In genomic region chr1:234852659-234853058, GRCh38 we compare ENCODE assay signal across 16 cellular contexts.
"Had no signal": no experiment of that assay in that cellular context is flagged by ENCODE, and none has a peak within 500 bp of the region (broad histone marks: within the 10 kb centered on the region; RNA-seq: fewer than 3 reads in every experiment).

No MANE protein-coding gene starts in this region.

- DNase-seq: activated B cell treated with CpG ODN at 0.5 μM for 24 hours; activated CD4-positive, alpha-beta memory T cell treated with anti-CD3 and anti-CD28 coated beads, Interleukin-2, amount 10 ng/mL, durations not matched to agents 7 days and 5 days; activated CD4-positive, alpha-beta T cell treated with anti-CD3 and anti-CD28 coated beads for 48 hours; activated CD8-positive, alpha-beta memory T cell treated with anti-CD3 and anti-CD28 coated beads, Interleukin-2, amount 10 ng/mL, durations not matched to agents 7 days and 5 days; dermis blood vessel endothelial cell; effector memory CD4-positive, alpha-beta T cell; foreskin fibroblast; hippocampal formation; nucleus accumbens; spleen; stimulated activated CD4-positive, alpha-beta T cell treated with anti-CD3 and anti-CD28 coated beads, Interleukin-4, amount 100 ng/mL, for 4 hours; stimulated activated naive B cell treated with anti-CD40 and anti-IgM and Interleukin-4, amounts not matched to agents 10 μg/mL and 1 μg/mL and 100 μg/mL, for 72 hours had no signal

- H3K36me3 ChIP-seq: spleen had no signal

- H3K27me3 Mint-ChIP-seq: activated B cell treated with CpG ODN at 0.5 μM for 24 hours; activated CD4-positive, alpha-beta memory T cell treated with anti-CD3 and anti-CD28 coated beads, Interleukin-2, amount 10 ng/mL, durations not matched to agents 7 days and 5 days; activated CD8-positive, alpha-beta memory T cell treated with anti-CD3 and anti-CD28 coated beads, Interleukin-2, amount 10 ng/mL, durations not matched to agents 7 days and 5 days; activated naive CD8-positive, alpha-beta T cell; natural killer cell treated with Interleukin-12 subunit alpha and Interleukin-12 subunit beta and Interleukin-15 and Interleukin-18, amount 100 ng/mL, for 72 hours; stimulated activated naive B cell treated with anti-CD40 and anti-IgM and Interleukin-4, amounts not matched to agents 10 μg/mL and 1 μg/mL and 100 μg/mL, for 72 hours had no signal

- H3K27ac Mint-ChIP-seq: activated B cell treated with CpG ODN at 0.5 μM for 24 hours; activated CD4-positive, alpha-beta memory T cell treated with anti-CD3 and anti-CD28 coated beads, Interleukin-2, amount 10 ng/mL, durations not matched to agents 7 days and 5 days; activated CD8-positive, alpha-beta memory T cell treated with anti-CD3 and anti-CD28 coated beads, Interleukin-2, amount 10 ng/mL, durations not matched to agents 7 days and 5 days; mesothelial cell of epicardium had no signal

- H3K9me3 ChIP-seq: spleen had no signal

- H3K9me3 Mint-ChIP-seq: activated B cell treated with CpG ODN at 0.5 μM for 24 hours; activated CD4-positive, alpha-beta memory T cell treated with anti-CD3 and anti-CD28 coated beads, Interleukin-2, amount 10 ng/mL, durations not matched to agents 7 days and 5 days; mesothelial cell of epicardium; stimulated activated naive B cell treated with anti-CD40 and anti-IgM and Interleukin-4, amounts not matched to agents 10 μg/mL and 1 μg/mL and 100 μg/mL, for 72 hours had no signal

- H3K36me3 Mint-ChIP-seq: activated naive CD8-positive, alpha-beta T cell; mesothelial cell of epicardium; stimulated activated naive B cell treated with anti-CD40 and anti-IgM and Interleukin-4, amounts not matched to agents 10 μg/mL and 1 μg/mL and 100 μg/mL, for 72 hours had no signal

- H3K27me3 ChIP-seq: spleen had no signal

- H3K4me3 ChIP-seq: lung, spleen had no signal

- H3K4me3 Mint-ChIP-seq: activated B cell treated with CpG ODN at 0.5 μM for 24 hours; activated CD4-positive, alpha-beta memory T cell treated with anti-CD3 and anti-CD28 coated beads, Interleukin-2, amount 10 ng/mL, durations not matched to agents 7 days and 5 days; activated CD8-positive, alpha-beta memory T cell treated with anti-CD3 and anti-CD28 coated beads, Interleukin-2, amount 10 ng/mL, durations not matched to agents 7 days and 5 days; activated naive CD8-positive, alpha-beta T cell; mesothelial cell of epicardium; natural killer cell treated with Interleukin-12 subunit alpha and Interleukin-12 subunit beta and Interleukin-15 and Interleukin-18, amount 100 ng/mL, for 72 hours had no signal

- ATAC-seq: activated CD8-positive, alpha-beta memory T cell treated with anti-CD3 and anti-CD28 coated beads, Interleukin-2, amount 10 ng/mL, durations not matched to agents 7 days and 5 days; natural killer cell treated with Interleukin-12 subunit alpha and Interleukin-12 subunit beta and Interleukin-15 and Interleukin-18, amount 100 ng/mL, for 72 hours; stimulated activated naive B cell treated with anti-CD40 and anti-IgM and Interleukin-4, amounts not matched to agents 10 μg/mL and 1 μg/mL and 100 μg/mL, for 72 hours had no signal
